Comparison of ENCODE assay signal across 18 cellular contexts in genomic region chr1:85616736-85617135, GRCh38. TPM values are rescaled to one million over a fixed set of nuclear protein-coding genes. Genes with fewer than 3 reads are reported as not detected.
DNase-seq lines count a peak whose midpoint lies in the region; ATAC-seq and TF ChIP-seq lines count a peak whose summit lies in the region.
"Had no signal": no experiment of that assay in that cellular context is flagged by ENCODE, and none has a peak within 500 bp of the region (broad histone marks: within the 10 kb centered on the region; RNA-seq: fewer than 3 reads in every experiment).

No MANE protein-coding gene starts in this region.

- ATAC-seq in IMR-90 (ENCODE audit: low read depth) = no peak

- H2AK5ac ChIP-seq in IMR-90 (ENCODE audit: low read depth, low read length) (peak overlapping the region; percentile 56; the same call in 1 of the 2 replicates), mesenchymal stem cell (ENCODE audit: low read length, severe bottlenecking) (peak overlapping the region; percentile 93), trophoblast cell (ENCODE audit: low read length) (no peak overlapping the region)

- H3K23ac ChIP-seq in IMR-90 (ENCODE audit: low read depth, low read length) (0 out of 2 replicates have a peak overlapping the region, but pooled peaks have one; percentile 31), mesenchymal stem cell (ENCODE audit: low read length in 2 of 2) (no peak overlapping the region), trophoblast cell (ENCODE audit: low read length) (no peak overlapping the region)

- intact Hi-C loops in IMR-90 (cut with micrococcal nuclease) (loop anchor here (10.0 kb wide), 1 partner anchor 268 kb away; no protein-coding TSS in a partner anchor), cardiac septum (cut with DNase I) (no loop called here)

- TF ChIP-seq RAD21 in IMR-90 (IDR thresholded peaks at IDR 0.05; ENCODE audit: low read length) = no peak

- no peak overlapping the region for H2AK9ac ChIP-seq in IMR-90 (replicated peaks; ENCODE audit: low read depth, low read length, poor library complexity)

- H3K14ac ChIP-seq in IMR-90 (replicated peaks; ENCODE audit: low read depth, low read length) = no peak overlapping the region
- no peak overlapping the region for H3K14ac ChIP-seq in mesenchymal stem cell (ENCODE audit: low read length in 2 of 2)
- H3K14ac ChIP-seq in trophoblast cell (ENCODE audit: low read length) = no peak overlapping the region

- peaks cover 2% of the 10 kb centered on the region; the same call in 1 of the 2 replicates for H3K9me3 ChIP-seq in IMR-90 (ENCODE audit: control insufficient read depth, insufficient read depth, low read length)
- H3K9me3 ChIP-seq in mesenchymal stem cell (ENCODE audit: control insufficient read depth, low read length) = peaks cover 15% of the 10 kb centered on the region
- no peaks in the 10 kb centered on the region for H3K9me3 ChIP-seq in trophoblast cell (ENCODE audit: insufficient read depth, low read depth, low read length)

- dilution Hi-C loops in IMR-90 (cut with HindIII; ENCODE audit: low sequenced_read_pairs, unreplicated experiment) = no loop called here

- BruUV-seq in IMR-90 (replicated peaks; lab: Mats Ljungman, UMichigan) = no TSS peak

- H4K20me1 ChIP-seq in IMR-90 (ENCODE audit: insufficient read depth, low read length) = no peaks in the 10 kb centered on the region
- H4K20me1 ChIP-seq: BLaER1 had no signal

- H2AFZ ChIP-seq in IMR-90 (replicated peaks; ENCODE audit: low read length, poor library complexity) (no peak overlapping the region), mesenchymal stem cell (ENCODE audit: low read depth, low read length) (no peak overlapping the region), trophoblast cell (ENCODE audit: insufficient read depth, low read length, poor library complexity) (no peak overlapping the region)

- H3K56ac ChIP-seq in IMR-90 (ENCODE audit: extremely low read depth, insufficient read depth, low read length) = no peak overlapping the region

- peaks cover 11% of the 10 kb centered on the region for H3K9me3 Mint-ChIP-seq in chondrocyte (ENCODE audit: low read depth)

- H3K36me3 Mint-ChIP-seq in chondrocyte (ENCODE audit: low read depth) = peaks cover 8% of the 10 kb centered on the region
- H3K36me3 Mint-ChIP-seq: CD14-positive monocyte had no signal

- in situ Hi-C loops in IMR-90 (cut with MboI; ENCODE audit: low sequenced_read_pairs) = no loop called here

- H3K4ac ChIP-seq in IMR-90 (ENCODE audit: low read depth, low read length) = peak overlapping the region; percentile 31
- no peak overlapping the region for H3K4ac ChIP-seq in mesenchymal stem cell (ENCODE audit: low read depth in 1 of 2, low read length in 2 of 2)
- no peak overlapping the region for H3K4ac ChIP-seq in trophoblast cell (ENCODE audit: low read depth, low read length)

- H3K27me3 ChIP-seq in IMR-90 (ENCODE audit: control insufficient read depth, insufficient read depth, low read length) = no peaks in the 10 kb centered on the region
- no peaks in the 10 kb centered on the region for H3K27me3 ChIP-seq in mesenchymal stem cell (ENCODE audit: control insufficient read depth in 1 of 2, insufficient read depth in 1 of 2, low read length in 2 of 2)
- no peaks in the 10 kb centered on the region for H3K27me3 ChIP-seq in trophoblast cell (ENCODE audit: insufficient read depth, low read length)
- H3K27me3 ChIP-seq: BLaER1 had no signal

- H3K4me1 Mint-ChIP-seq in chondrocyte (ENCODE audit: low read depth) = peaks cover 39% of the 10 kb centered on the region
- H3K4me1 Mint-ChIP-seq: CD14-positive monocyte; CD4-positive, alpha-beta memory T cell had no signal

- peak overlapping the region; percentile 70 to 75 for H2BK12ac ChIP-seq in mesenchymal stem cell (ENCODE audit: low read length in 2 of 2)
- H2BK12ac ChIP-seq in trophoblast cell (ENCODE audit: low read length) = no peak overlapping the region

- no peak overlapping the region; the same call in 1 of the 2 replicates for H2BK20ac ChIP-seq in IMR-90 (ENCODE audit: low read depth, low read length)

- H3K27ac ChIP-seq in IMR-90 (ENCODE audit: insufficient read depth, low read length) = no peak overlapping the region
- no peak overlapping the region for H3K27ac ChIP-seq in mesenchymal stem cell (ENCODE audit: low read length, poor library complexity, severe bottlenecking)
- no peak overlapping the region for H3K27ac ChIP-seq in trophoblast cell (ENCODE audit: low read depth, low read length)
- H3K27ac ChIP-seq: BLaER1, HL-60 had no signal

- WGBS in IMR-90 (ENCODE audit: extremely low coverage in 2 of 2, insufficient read length in 1 of 2), 2 experiments = no CpG with 5 or more reads among the region's 3 CpGs
- 80% methylated on average over 1 of the region's 3 CpGs for WGBS in mesenchymal stem cell
- no CpG with 5 or more reads among the region's 3 CpGs for WGBS in trophoblast cell (ENCODE audit: extremely low coverage, insufficient coverage, insufficient read length)

- CTCF ChIA-PET in IMR-90 (lab: Yijun Ruan, JAX) = no interaction called here

- H4K8ac ChIP-seq in IMR-90 (ENCODE audit: low read depth in 2 of 2, low read length in 2 of 2) (no peak overlapping the region), mesenchymal stem cell (ENCODE audit: low read length) (no peak overlapping the region), trophoblast cell (ENCODE audit: low read depth, low read length) (no peak overlapping the region)

- no peaks in the 10 kb centered on the region for H3K27me3 Mint-ChIP-seq in chondrocyte (ENCODE audit: low read depth)
- H3K27me3 Mint-ChIP-seq: CD4-positive, alpha-beta memory T cell had no signal

- H3K9ac ChIP-seq in IMR-90 (ENCODE audit: low read depth, low read length) = no peak overlapping the region
- H3K9ac ChIP-seq in mesenchymal stem cell (ENCODE audit: low read length) = no peak overlapping the region
- H3K9ac ChIP-seq in trophoblast cell (ENCODE audit: low read length) = no peak overlapping the region
- H3K9ac ChIP-seq: BLaER1 had no signal

- H3K79me2 ChIP-seq in trophoblast cell (ENCODE audit: control insufficient read depth, insufficient read depth, low read length, poor library complexity) = no peaks in the 10 kb centered on the region

- peak overlapping the region; percentile 22; the same call in 1 of the 2 replicates for H3K18ac ChIP-seq in IMR-90 (ENCODE audit: low read depth, low read length)
- H3K18ac ChIP-seq in mesenchymal stem cell (ENCODE audit: low read depth in 1 of 2, low read length in 2 of 2) = peak overlapping the region in 1 of 2 experiments; percentile 77
- no peak overlapping the region for H3K18ac ChIP-seq in trophoblast cell (ENCODE audit: low read length)

- H3K4me2 ChIP-seq in IMR-90 (ENCODE audit: low read depth, low read length) (no peak overlapping the region), mesenchymal stem cell (ENCODE audit: low read length, poor library complexity, severe bottlenecking) (no peak overlapping the region), trophoblast cell (ENCODE audit: low read length) (no peak overlapping the region)
- H3K4me2 ChIP-seq: BLaER1 had no signal

- H3K79me1 ChIP-seq in IMR-90 (ENCODE audit: low read depth in 1 of 2, low read length in 2 of 2) (peaks cover 0 to 3% of the 10 kb centered on the region in 2 experiments; a peak in 1 of 4 replicates), mesenchymal stem cell (replicated peaks; ENCODE audit: low read length, poor library complexity, severe bottlenecking) (peaks cover 2% of the 10 kb centered on the region), trophoblast cell (ENCODE audit: low read length) (peaks cover 13% of the 10 kb centered on the region)

- H3K4me3 ChIP-seq in IMR-90 (ENCODE audit: insufficient read depth, low read depth, low read length) (no peak overlapping the region), mesenchymal stem cell (ENCODE audit: insufficient read depth in 1 of 2, low read depth in 1 of 2, low read length in 2 of 2) (no peak overlapping the region), trophoblast cell (ENCODE audit: low read depth, low read length) (no peak overlapping the region)
- H3K4me3 ChIP-seq: BLaER1 had no signal

- H3K4me3 Mint-ChIP-seq in chondrocyte (ENCODE audit: unreplicated experiment) = no peak overlapping the region
- H3K4me3 Mint-ChIP-seq: CD14-positive monocyte; CD4-positive, alpha-beta memory T cell; H9 had no signal

- H3K9me1 ChIP-seq in IMR-90 (ENCODE audit: insufficient read depth, low read length) = no peaks in the 10 kb centered on the region

- H4K91ac ChIP-seq in IMR-90 (ENCODE audit: insufficient read depth, low read depth, low read length) = no peak overlapping the region; the same call in 1 of the 2 replicates
- H4K91ac ChIP-seq in mesenchymal stem cell (ENCODE audit: low read length) = no peak overlapping the region
- H4K91ac ChIP-seq in trophoblast cell (ENCODE audit: low read depth, low read length) = no peak overlapping the region

- H4K5ac ChIP-seq in IMR-90 (ENCODE audit: low read depth, low read length) = peak overlapping the region; percentile 3

- peak overlapping the region; percentile 34; the same call in 2 of the 3 replicates for H2BK15ac ChIP-seq in IMR-90 (ENCODE audit: low read depth, low read length)
- no peak overlapping the region for H2BK15ac ChIP-seq in mesenchymal stem cell (ENCODE audit: low read depth, poor library complexity, severe bottlenecking)

- no peaks in the 10 kb centered on the region for H3K36me3 ChIP-seq in IMR-90 (ENCODE audit: control insufficient read depth, insufficient read depth, low read length)
- peaks cover 0 to 6% of the 10 kb centered on the region in 2 experiments for H3K36me3 ChIP-seq in mesenchymal stem cell (ENCODE audit: control insufficient read depth in 1 of 2, insufficient read depth in 2 of 2, low read depth in 1 of 2, low read length in 2 of 2)
- H3K36me3 ChIP-seq in trophoblast cell (ENCODE audit: control insufficient read depth in 1 of 2, insufficient read depth in 2 of 2, low read length in 2 of 2) = no peaks in the 10 kb centered on the region

- peaks cover 13% of the 10 kb centered on the region for H3K4me1 ChIP-seq in IMR-90 (ENCODE audit: control insufficient read depth, insufficient read depth, low read length)
- peaks cover 1% of the 10 kb centered on the region for H3K4me1 ChIP-seq in mesenchymal stem cell (ENCODE audit: control insufficient read depth, insufficient read depth, low read depth, low read length)
- H3K4me1 ChIP-seq in trophoblast cell (ENCODE audit: control insufficient read depth in 1 of 2, insufficient read depth in 2 of 2, low read length in 2 of 2) = peaks cover 13 to 16% of the 10 kb centered on the region in 2 experiments

- POLR2A ChIA-PET in IMR-90 (lab: Charles Lee; ENCODE audit: unreplicated experiment) = interaction anchor here (1.4 kb wide), 1 partner anchor 33 kb away, joined by 3 read pairs; no protein-coding TSS in a partner anchor

- no peak for TF ChIP-seq POLR2A in IMR-90 (IDR thresholded peaks at IDR 0.05; ENCODE audit: low read depth, low read length)

- peak overlapping the region; percentile 54 for H3K27ac Mint-ChIP-seq in chondrocyte (ENCODE audit: unreplicated experiment)
- H3K27ac Mint-ChIP-seq: CD14-positive monocyte; CD4-positive, alpha-beta memory T cell had no signal

- TF ChIP-seq CTCF in IMR-90 (conservative IDR thresholded peaks at IDR 0.05; ENCODE audit: low read depth, low read length) (no peak), chondrocyte (IDR thresholded peaks at IDR 0.05) (no peak)

- DNase-seq in IMR-90 = no peak
- no peak for DNase-seq in chondrocyte (ENCODE audit: low spot score)
- no peak for DNase-seq in mesenchymal stem cell
- DNase-seq in trophoblast cell = peak; percentile 79 to 90
- DNase-seq in cardiac septum (ENCODE audit: low spot score) = no peak
- no peak for DNase-seq in cerebellum (ENCODE audit: low spot score)
- no peak for DNase-seq in SHP77 (lab: John Stamatoyannopoulos, UW)
- no peak for DNase-seq in NCI-H345 treated with DMSO at 0.1 percent for 48 hours (lab: John Stamatoyannopoulos, UW; ENCODE audit: unreplicated experiment)
- DNase-seq: 8988T; CD4-positive, alpha-beta memory T cell; DMS153; DMS79 treated with DMSO at 0.1 percent for 48 hours; GF-D8; GOT3; H9 had no signal

- no peak overlapping the region for H4K12ac ChIP-seq in trophoblast cell (ENCODE audit: low read depth, low read length)

- H2BK120ac ChIP-seq in IMR-90 (ENCODE audit: low read depth, low read length) = peak overlapping the region; percentile 31; the same call in 1 of the 2 replicates
- no peak overlapping the region for H2BK120ac ChIP-seq in mesenchymal stem cell (ENCODE audit: low read depth, low read length)
- no peak overlapping the region for H2BK120ac ChIP-seq in trophoblast cell (ENCODE audit: insufficient read depth, low read length, poor library complexity)

- peak overlapping the region; percentile 10 for H2BK5ac ChIP-seq in IMR-90 (ENCODE audit: low read depth, low read length, poor library complexity, severe bottlenecking)
- H2BK5ac ChIP-seq in mesenchymal stem cell (ENCODE audit: low read depth, low read length, poor library complexity, severe bottlenecking) = peak overlapping the region; percentile 2
- no peak overlapping the region for H2BK5ac ChIP-seq in trophoblast cell (ENCODE audit: low read depth, low read length, poor library complexity)

RNA-seq across cellular contexts. Expression of gene CCN1, which starts 36.2 kb away (rescaled TPM):
- total RNA-seq in IMR-90 (2012; rRNA removed) (76.9 and 90.3 TPM in 2 replicates), chondrocyte (523 to 556 TPM (median 539 TPM) in 3 replicates), cardiac septum (143 TPM), cerebellum (3.7 TPM)
- 819 and 905 TPM in 2 replicates for polyA plus RNA-seq in IMR-90 (2012; rRNA removed)
- polyA plus RNA-seq in IMR-90 (2012; cell fraction: cytosol; rRNA removed) = 700 and 814 TPM in 2 replicates
- 1,179 and 1,372 TPM in 2 replicates for polyA plus RNA-seq in IMR-90 (2012; cell fraction: nucleus; rRNA removed; ENCODE audit: low replicate concordance)
- polyA plus RNA-seq in mesenchymal stem cell (2013, experiment 1 of 2) = 408 TPM
- polyA plus RNA-seq in mesenchymal stem cell (2013, experiment 2 of 2) = 395 TPM
- 190 and 196 TPM in 2 replicates for polyA plus RNA-seq in trophoblast cell (2013)
- total RNA-seq: CD4-positive, alpha-beta memory T cell had no signal
- polyA plus RNA-seq: CD14-positive monocyte; CD4-positive, alpha-beta memory T cell had no signal

Comparison
In these comparisons a context has a peak if more than half of its experiments do, and no peak if none do; other contexts are left out.
1. DNase-seq: peak in trophoblast cell (2 of 2); none in IMR-90 (single experiment), chondrocyte (single experiment), mesenchymal stem cell (single experiment), cardiac septum (single experiment), cerebellum (single experiment), SHP77 (0 of 2) and NCI-H345 treated with DMSO at 0.1 percent for 48 hours (single experiment).
2. RNA of gene CCN1, which starts 36.2 kb away (total RNA-seq): 523 to 556 TPM in chondrocyte, 143 TPM in cardiac septum (single experiment) and 76.9 to 90.3 TPM in IMR-90; 3.7 TPM in cerebellum (single experiment); every median in the first group is over 10 times any median in the second.